ENCODE assay signal across 10 cellular contexts in the genomic region with DNA sequence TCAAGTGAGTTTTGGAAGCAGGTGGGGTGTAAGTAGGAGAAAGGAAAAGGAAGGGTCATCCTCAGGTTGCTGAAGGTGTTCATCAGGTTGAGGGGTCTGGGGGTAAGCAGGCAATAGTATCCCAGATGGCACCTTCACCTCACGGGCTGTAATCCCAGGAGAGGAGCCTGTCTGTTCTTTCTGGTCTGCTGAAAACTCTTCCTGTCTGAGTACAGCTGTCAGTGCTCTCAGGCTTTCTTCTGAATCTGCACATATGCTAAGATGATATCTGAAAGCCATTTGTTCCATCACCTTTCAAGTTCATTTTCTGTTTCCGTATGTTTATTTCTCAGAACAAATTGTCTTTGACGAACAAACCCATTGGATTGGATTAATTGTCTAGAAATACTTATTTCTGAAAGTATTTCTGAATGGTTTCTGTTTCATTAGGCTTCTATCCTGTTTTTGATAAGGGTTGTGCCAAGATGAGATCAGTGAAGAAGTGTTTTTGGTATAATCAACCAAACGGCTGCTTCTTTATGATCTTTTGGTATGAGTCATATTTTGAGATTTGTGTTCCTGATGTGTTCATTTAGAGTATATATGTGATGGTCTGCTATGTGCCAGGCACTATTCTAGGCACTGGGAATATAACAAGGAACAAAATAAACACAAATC. TPM values are rescaled to one million over a fixed set of nuclear protein-coding genes. Genes with fewer than 3 reads are reported as not detected.
DNase-seq lines count a peak whose midpoint lies in the region; ATAC-seq and TF ChIP-seq lines count a peak whose summit lies in the region.
"Had no signal": no experiment of that assay in that cellular context is flagged by ENCODE, and none has a peak within 500 bp of the region (broad histone marks: within the 10 kb centered on the region; RNA-seq: fewer than 3 reads in every experiment).

No MANE protein-coding gene starts in this region.

- H3K36me3 ChIP-seq in OCI-LY7 (ENCODE audit: insufficient read depth, low read length) (peaks cover 44% of the 10 kb centered on the region), psoas muscle (ENCODE audit: insufficient read depth in 1 of 2, low read depth in 1 of 2) (peaks cover 0 to 23% of the 10 kb centered on the region in 2 donors)

- H3K9me3 ChIP-seq in OCI-LY7 (ENCODE audit: low read length) (no peaks in the 10 kb centered on the region), psoas muscle (no peaks in the 10 kb centered on the region)

- no peaks in the 10 kb centered on the region for H3K27me3 Mint-ChIP-seq in activated CD4-positive, alpha-beta T cell treated with anti-CD3 and anti-CD28 coated beads, Interleukin-2, amount 10 ng/mL, durations not matched to agents 24 days and 14 days

- no peak overlapping the region for H3K4me3 Mint-ChIP-seq in activated CD4-positive, alpha-beta T cell treated with anti-CD3 and anti-CD28 coated beads, Interleukin-2, amount 10 ng/mL, durations not matched to agents 24 days and 14 days

- BruUV-seq in OCI-LY7 (replicated peaks; lab: Mats Ljungman, UMichigan), result no TSS peak

- peaks cover 16% of the 10 kb centered on the region for H3K36me3 Mint-ChIP-seq in activated CD4-positive, alpha-beta T cell treated with anti-CD3 and anti-CD28 coated beads, Interleukin-2, amount 10 ng/mL, durations not matched to agents 24 days and 14 days (ENCODE audit: low read depth)

- DNase-seq in activated CD4-positive, alpha-beta T cell treated with anti-CD3 and anti-CD28 coated beads, Interleukin-2, amount 10 ng/mL, durations not matched to agents 24 days and 14 days, result peak; percentile 66
- DNase-seq in activated CD4-positive, alpha-beta T cell treated with anti-CD3 and anti-CD28 coated beads for 1 hour, result no peak
- DNase-seq in OCI-LY7 (ENCODE audit: low spot score) (peak; percentile 41), psoas muscle (no peak), Right ventricle myocardium superior (no peak), HuH-7 (ENCODE audit: low spot score) (no peak)
- DNase-seq: NCI-H1105 treated with DMSO at 0.1 percent for 48 hours had no signal

- H4K20me1 ChIP-seq in OCI-LY7 (ENCODE audit: insufficient read depth, low read length), result peaks cover 35% of the 10 kb centered on the region

- peaks cover 21% of the 10 kb centered on the region for H3K4me1 Mint-ChIP-seq in activated CD4-positive, alpha-beta T cell treated with anti-CD3 and anti-CD28 coated beads, Interleukin-2, amount 10 ng/mL, durations not matched to agents 24 days and 14 days

- 24 to 37% (median 35%) methylated on average over 4 of the region's 4 CpGs for WGBS in psoas muscle, 3 donors

- intact Hi-C loops in activated CD4-positive, alpha-beta T cell treated with anti-CD3 and anti-CD28 coated beads, Interleukin-2, amount 10 ng/mL, durations not matched to agents 24 days and 14 days (cut with micrococcal nuclease), result loop anchor here (1.0 to 2.0 kb wide), 4 partner anchors 12 to 92 kb away; no protein-coding TSS in a partner anchor
- intact Hi-C loops in OCI-LY7 (cut with micrococcal nuclease; ENCODE audit: unreplicated experiment), result no loop called here
- intact Hi-C loops in psoas muscle (cut with DNase I), result loop anchor here in 1 of 2 donors (5.0 kb wide), 1 partner anchor 51 kb away; no protein-coding TSS in a partner anchor
- intact Hi-C loops in Right ventricle myocardium superior (cut with DNase I), result no loop called here

- peaks cover 34% of the 10 kb centered on the region for H3K4me1 ChIP-seq in OCI-LY7 (ENCODE audit: insufficient read depth, low read length, poor library complexity, severe bottlenecking)
- H3K4me1 ChIP-seq in psoas muscle, result peaks cover 53% of the 10 kb centered on the region

- H3K27ac ChIP-seq in OCI-LY7 (ENCODE audit: low read depth, low read length, poor library complexity, severe bottlenecking) (peak overlapping the region; percentile 3), psoas muscle (peak overlapping the region; percentile 47)
- H3K27ac ChIP-seq: SK-N-MC had no signal

- H3K27me3 ChIP-seq in psoas muscle (ENCODE audit: insufficient read depth in 3 of 3, low read length in 2 of 3), result no peaks in the 10 kb centered on the region

- POLR2A ChIA-PET in OCI-LY7 (lab: Charles Lee), result interaction anchor here (0.7 kb wide), 1 partner anchor 31 kb away, joined by 3 read pairs; no protein-coding TSS in a partner anchor

- H3K79me2 ChIP-seq in OCI-LY7 (ENCODE audit: insufficient read depth, low read depth, low read length), result peaks cover 89% of the 10 kb centered on the region

- peak overlapping the region; percentile 40; the same call in 1 of the 2 replicates for H3K4me2 ChIP-seq in OCI-LY7 (ENCODE audit: low read length)

- H3K27ac Mint-ChIP-seq in activated CD4-positive, alpha-beta T cell treated with anti-CD3 and anti-CD28 coated beads, Interleukin-2, amount 10 ng/mL, durations not matched to agents 24 days and 14 days, result no peak overlapping the region

- no peaks in the 10 kb centered on the region for H3K9me3 Mint-ChIP-seq in activated CD4-positive, alpha-beta T cell treated with anti-CD3 and anti-CD28 coated beads, Interleukin-2, amount 10 ng/mL, durations not matched to agents 24 days and 14 days

- peak; percentile 59 for ATAC-seq in GM21825 (IDR thresholded peaks at IDR 0.05; ENCODE audit: unreplicated experiment)
- no peak for ATAC-seq in psoas muscle
- ATAC-seq in GM19397 (IDR thresholded peaks at IDR 0.05; ENCODE audit: unreplicated experiment), result no peak
- no peak for ATAC-seq in Right ventricle myocardium superior (ENCODE audit: poor library complexity)

- H3K4me3 ChIP-seq in OCI-LY7 (ENCODE audit: low read depth, low read length, poor library complexity, severe bottlenecking) (no peak overlapping the region), psoas muscle (no peak overlapping the region)
- H3K4me3 ChIP-seq: SK-N-MC had no signal

- TF ChIP-seq CTCF in OCI-LY7 (conservative IDR thresholded peaks at IDR 0.05; ENCODE audit: low read length), result no peak
- no peak for TF ChIP-seq CTCF in psoas muscle (IDR thresholded peaks at IDR 0.05)

- H3K9me2 ChIP-seq in OCI-LY7 (ENCODE audit: insufficient read depth, low read length), result no peaks in the 10 kb centered on the region

- no peak overlapping the region for H2AFZ ChIP-seq in OCI-LY7 (ENCODE audit: low read length)

- CTCF ChIA-PET in OCI-LY7 (lab: Charles Lee; ENCODE audit: unreplicated experiment), result no interaction called here

RNA-seq across cellular contexts. Expression of gene ZNF592, which starts 13.3 kb away (rescaled TPM):
- 30.0 and 30.6 TPM in 2 replicates for total RNA-seq in activated CD4-positive, alpha-beta T cell treated with anti-CD3 and anti-CD28 coated beads, Interleukin-2, amount 10 ng/mL, durations not matched to agents 24 days and 14 days
- 17.1 and 23.0 TPM in 2 replicates for total RNA-seq in OCI-LY7 (2014; rRNA removed; shearing (Covaris generic))
- total RNA-seq in OCI-LY7 (2022) (41.3 and 42.5 TPM in 2 replicates), psoas muscle (10 to 100 TPM; 33.4 to 39.5 (median 35.5) TPM), Right ventricle myocardium superior (16.3 TPM)
- polyA plus RNA-seq in psoas muscle, result 10 to 100 TPM; 13.1 to 43.3 (median 14.4) TPM

RNA-seq across cellular contexts. Expression of gene SEC11A, which starts 45.7 kb away (rescaled TPM):
- total RNA-seq in activated CD4-positive, alpha-beta T cell treated with anti-CD3 and anti-CD28 coated beads, Interleukin-2, amount 10 ng/mL, durations not matched to agents 24 days and 14 days, result 101 and 108 TPM in 2 replicates
- total RNA-seq in OCI-LY7 (2014; rRNA removed; shearing (Covaris generic)), result 41.4 and 47.0 TPM in 2 replicates
- total RNA-seq in OCI-LY7 (2022) (87.6 and 93.6 TPM in 2 replicates), psoas muscle (100 to 1,000 TPM in 2 of 4 donors, 10 to 100 TPM in 2; 80.7 to 106 (median 95.5) TPM), Right ventricle myocardium superior (82.5 TPM)
- 100 to 1,000 TPM; 146 to 237 (median 201) TPM for polyA plus RNA-seq in psoas muscle

RNA-seq across cellular contexts. Expression of gene ALPK3, which starts 55.5 kb away (rescaled TPM):
- total RNA-seq in activated CD4-positive, alpha-beta T cell treated with anti-CD3 and anti-CD28 coated beads, Interleukin-2, amount 10 ng/mL, durations not matched to agents 24 days and 14 days, result 0.09 and 0.21 TPM in 2 replicates
- 0.16 and 1.8 TPM in 2 replicates for total RNA-seq in OCI-LY7 (2014; rRNA removed; shearing (Covaris generic))
- total RNA-seq in OCI-LY7 (2022) (0.15 and 0.23 TPM in 2 replicates), psoas muscle (100 to 1,000 TPM; 199 to 461 (median 304) TPM), Right ventricle myocardium superior (114 TPM)
- 100 to 1,000 TPM in 2 of 3 donors, 10 to 100 TPM in 1; 75.7 to 357 (median 117) TPM for polyA plus RNA-seq in psoas muscle

Comparison
In these comparisons a context has a peak if more than half of its experiments do, and no peak if none do; other contexts are left out.
1. DNase-seq: peak in activated CD4-positive, alpha-beta T cell treated with anti-CD3 and anti-CD28 coated beads, Interleukin-2, amount 10 ng/mL, durations not matched to agents 24 days and 14 days (single experiment) and OCI-LY7 (single experiment); none in activated CD4-positive, alpha-beta T cell treated with anti-CD3 and anti-CD28 coated beads for 1 hour (single experiment), psoas muscle (0 of 2), Right ventricle myocardium superior (single experiment) and HuH-7 (single experiment).
2. RNA of gene ALPK3, which starts 55.5 kb away (total RNA-seq): 199 to 461 TPM in psoas muscle and 114 TPM in Right ventricle myocardium superior (single experiment); 0.15 to 1.8 TPM in OCI-LY7 and 0.09 to 0.21 TPM in activated CD4-positive, alpha-beta T cell treated with anti-CD3 and anti-CD28 coated beads, Interleukin-2, amount 10 ng/mL, durations not matched to agents 24 days and 14 days; every median in the first group is over 10 times any median in the second.